8 cellular contexts compared by ENCODE assay signal in the genomic region with DNA sequence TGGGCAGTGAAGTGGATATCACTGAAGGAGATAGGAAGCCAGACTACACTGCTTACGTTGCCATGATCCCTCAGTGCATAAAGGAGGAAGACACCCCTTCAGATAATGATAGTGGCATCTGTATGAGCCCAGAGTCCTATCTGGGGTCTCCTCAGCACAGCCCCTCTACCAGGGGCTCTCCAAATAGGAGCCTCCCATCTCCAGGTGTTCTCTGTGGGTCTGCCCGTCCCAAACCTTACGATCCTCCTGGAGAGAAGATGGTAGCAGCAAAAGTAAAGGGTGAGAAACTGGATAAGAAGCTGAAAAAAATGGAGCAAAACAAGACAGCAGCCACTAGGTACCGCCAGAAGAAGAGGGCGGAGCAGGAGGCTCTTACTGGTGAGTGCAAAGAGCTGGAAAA. TPM values are rescaled to one million over a fixed set of nuclear protein-coding genes. Genes with fewer than 3 reads are reported as not detected.
DNase-seq lines count a peak whose midpoint lies in the region; ATAC-seq and TF ChIP-seq lines count a peak whose summit lies in the region.
"Not testable (repeated sequence)": the region's sequence is repeated elsewhere in the genome, so short reads cannot be mapped to it uniquely, and the experiment has no call there.

No MANE protein-coding gene starts in this region.

- H3K27me3 Mint-ChIP-seq in effector memory CD8-positive, alpha-beta T cell; nephron (ENCODE audit: low read depth); stimulated activated naive CD8-positive, alpha-beta T cell treated with anti-CD3 and anti-CD28 coated beads, Interleukin-15, Interleukin-2, amounts not matched to agents 100 ng/mL and 50 ng/mL, for 24 hours: not testable (repeated sequence)

- not testable (repeated sequence) for H2AFZ ChIP-seq in HCT116 (ENCODE audit: low read depth, low read length, poor library complexity, severe bottlenecking)

- CTCF ChIA-PET in HCT116 (lab: Charles Lee), result interaction anchor here (3.0 to 3.9 kb wide), 2 partner anchors 20 to 26 kb away, joined by 9 to 11 read pairs; a partner anchor contains a TSS

- peaks cover 46% of the 10 kb centered on the region for H3K79me2 ChIP-seq in HCT116 (ENCODE audit: insufficient read depth, low read length)

- H3K27ac Mint-ChIP-seq in activated naive CD4-positive, alpha-beta T cell treated with anti-CD3 and anti-CD28 coated beads, Interleukin-2, amount 50 U/mL, for 72 hours, result peak overlapping the region; percentile 97 to 100
- H3K27ac Mint-ChIP-seq in effector memory CD8-positive, alpha-beta T cell, result peak overlapping the region; percentile 95 to 99
- H3K27ac Mint-ChIP-seq in nephron, result peak overlapping the region; percentile 99 to 100 (median 100)
- peak overlapping the region; percentile 96 for H3K27ac Mint-ChIP-seq in stimulated activated naive CD8-positive, alpha-beta T cell treated with anti-CD3 and anti-CD28 coated beads, Interleukin-15, Interleukin-2, amounts not matched to agents 100 ng/mL and 50 ng/mL, for 24 hours

- peaks cover 17 to 40% of the 10 kb centered on the region in 2 experiments; a peak in 3 of 4 replicates for H3K36me3 ChIP-seq in HCT116 (ENCODE audit: control insufficient read depth in 1 of 2, insufficient read depth in 2 of 2, low read length in 2 of 2)
- peaks cover 76% of the 10 kb centered on the region for H3K36me3 ChIP-seq in SJSA1
- peaks cover 37% of the 10 kb centered on the region for H3K36me3 ChIP-seq in iPS-15b (ENCODE audit: control insufficient read depth, insufficient read depth, low read length)

- peak overlapping the region; percentile 99 for H3K27ac ChIP-seq in HCT116 (ENCODE audit: low read depth, low read length)
- not testable (repeated sequence) for H3K27ac ChIP-seq in SJSA1

- H3K9ac ChIP-seq in HCT116 (ENCODE audit: low read length), result peak overlapping the region; percentile 96
- peak overlapping the region; percentile 99 for H3K9ac ChIP-seq in iPS-15b (ENCODE audit: low read depth, low read length)

- peaks cover 46 to 49% of the 10 kb centered on the region in 2 donors for H3K4me1 Mint-ChIP-seq in effector memory CD8-positive, alpha-beta T cell (ENCODE audit: low read depth in 2 of 2)
- peaks cover 60% of the 10 kb centered on the region for H3K4me1 Mint-ChIP-seq in nephron
- H3K4me1 Mint-ChIP-seq in stimulated activated naive CD8-positive, alpha-beta T cell treated with anti-CD3 and anti-CD28 coated beads, Interleukin-15, Interleukin-2, amounts not matched to agents 100 ng/mL and 50 ng/mL, for 24 hours (ENCODE audit: low read depth), result peaks cover 73% of the 10 kb centered on the region

- not testable (repeated sequence) for BruUV-seq in HCT116 (replicated peaks; lab: Mats Ljungman, UMichigan)

- H3K36me3 Mint-ChIP-seq in activated naive CD4-positive, alpha-beta T cell treated with anti-CD3 and anti-CD28 coated beads, Interleukin-2, amount 50 U/mL, for 72 hours, result peaks cover 32 to 60% of the 10 kb centered on the region in 2 donors
- H3K36me3 Mint-ChIP-seq in effector memory CD8-positive, alpha-beta T cell (ENCODE audit: insufficient read depth), result peaks cover 69% of the 10 kb centered on the region
- peaks cover 47% of the 10 kb centered on the region for H3K36me3 Mint-ChIP-seq in nephron (ENCODE audit: low read depth)
- H3K36me3 Mint-ChIP-seq in stimulated activated naive CD8-positive, alpha-beta T cell treated with anti-CD3 and anti-CD28 coated beads, Interleukin-15, Interleukin-2, amounts not matched to agents 100 ng/mL and 50 ng/mL, for 24 hours (ENCODE audit: low read depth), result peaks cover 62% of the 10 kb centered on the region

- not testable (repeated sequence) for H3K9me3 ChIP-seq in HCT116 (ENCODE audit: control insufficient read depth in 1 of 2, insufficient read depth in 1 of 2, low read depth in 1 of 2, low read length in 2 of 2); SJSA1 (replicated peaks); iPS-15b (ENCODE audit: control insufficient read depth, insufficient read depth, low read length)

- TF ChIP-seq RAD21 in HCT116 (IDR thresholded peaks at IDR 0.05; ENCODE audit: low read depth), result not testable (repeated sequence)

- POLR2A ChIA-PET in HCT116 (lab: Charles Lee), result interaction anchor here (1.1 to 1.7 kb wide), 3 partner anchors 20 to 202 kb away, joined by 4 to 6 read pairs (median 5); a partner anchor contains a TSS

- not testable (repeated sequence) for H3K9me3 Mint-ChIP-seq in activated naive CD4-positive, alpha-beta T cell treated with anti-CD3 and anti-CD28 coated beads, Interleukin-2, amount 50 U/mL, for 72 hours; effector memory CD8-positive, alpha-beta T cell; nephron; stimulated activated naive CD8-positive, alpha-beta T cell treated with anti-CD3 and anti-CD28 coated beads, Interleukin-15, Interleukin-2, amounts not matched to agents 100 ng/mL and 50 ng/mL, for 24 hours

- H3K4me2 ChIP-seq in HCT116 (ENCODE audit: low read length), result peak overlapping the region; percentile 75

- H3K4me3 ChIP-seq in AG09309 (ENCODE audit: control insufficient read depth, low read depth, low read length) (peak overlapping the region; percentile 89), HCT116 (replicated peaks in 1 of 2; ENCODE audit: low read depth in 1 of 2, low read length in 2 of 2) (peak overlapping the region; percentile 85 to 92; a peak in 3 of 4 replicates), SJSA1 (peak overlapping the region; percentile 96), iPS-15b (ENCODE audit: low read depth, low read length) (peak overlapping the region; percentile 73)

- RAD21 ChIA-PET in HCT116 (lab: Charles Lee; ENCODE audit: low non-redundant PET in 1 of 2, low total read pairs in 2 of 2, uncharacterized antibody in 2 of 2, unreplicated experiment in 2 of 2), result not testable (repeated sequence)

- H3K4me3 Mint-ChIP-seq in effector memory CD8-positive, alpha-beta T cell, result peak overlapping the region; percentile 98 to 99
- peak overlapping the region; percentile 94 to 98 (median 94) for H3K4me3 Mint-ChIP-seq in nephron
- peak overlapping the region; percentile 88 for H3K4me3 Mint-ChIP-seq in stimulated activated naive CD8-positive, alpha-beta T cell treated with anti-CD3 and anti-CD28 coated beads, Interleukin-15, Interleukin-2, amounts not matched to agents 100 ng/mL and 50 ng/mL, for 24 hours

- not testable (repeated sequence) for ATAC-seq in HCT116; activated naive CD4-positive, alpha-beta T cell treated with anti-CD3 and anti-CD28 coated beads, Interleukin-2, amount 50 U/mL, for 72 hours; effector memory CD8-positive, alpha-beta T cell (replicated peaks)

- intact Hi-C loops in HCT116 (cut with micrococcal nuclease), result loop anchor here (5.0 kb wide), 1 partner anchor 205 kb away; a partner anchor contains a TSS

- peaks cover 17 to 41% of the 10 kb centered on the region in 2 experiments for H3K4me1 ChIP-seq in HCT116 (ENCODE audit: control insufficient read depth in 1 of 2, insufficient read depth in 2 of 2, low read length in 2 of 2)
- peaks cover 38% of the 10 kb centered on the region for H3K4me1 ChIP-seq in SJSA1 (replicated peaks)
- not testable (repeated sequence) for H3K4me1 ChIP-seq in iPS-15b (ENCODE audit: control insufficient read depth, insufficient read depth, low read length)

- not testable (repeated sequence) for TF ChIP-seq CTCF in AG09309 (IDR thresholded peaks at IDR 0.05; ENCODE audit: control insufficient read depth, insufficient read depth, low read depth, low read length, missing control alignments); HCT116 (IDR thresholded peaks at IDR 0.05 in 2 of 3, conservative IDR thresholded peaks at IDR 0.05 in 1 of 3; ENCODE audit: borderline replicate concordance in 1 of 3, insufficient read depth in 1 of 3, low read depth in 2 of 3, low read length in 2 of 3); nephron (IDR thresholded peaks at IDR 0.05; ENCODE audit: unreplicated experiment in 3 of 3)

- H3K9me2 ChIP-seq in HCT116 (ENCODE audit: insufficient read depth), result not testable (repeated sequence)

- not testable (repeated sequence) for H3K27me3 ChIP-seq in HCT116 (ENCODE audit: insufficient read depth, low read length); SJSA1 (replicated peaks)
- H3K27me3 ChIP-seq in iPS-15b (ENCODE audit: control insufficient read depth, insufficient read depth, low read length), result peaks cover 11% of the 10 kb centered on the region

- H4K20me1 ChIP-seq in HCT116 (ENCODE audit: insufficient read depth), result peaks cover 16% of the 10 kb centered on the region; the same call in 1 of the 2 replicates

- DNase-seq in AG09309 (ENCODE audit: low read depth); HCT116 (ENCODE audit: low read depth, low spot score); SJSA1 (ENCODE audit: low read depth in 1 of 2, low spot score in 2 of 2); activated naive CD4-positive, alpha-beta T cell treated with anti-CD3 and anti-CD28 coated beads, Interleukin-2, amount 50 U/mL, for 72 hours (ENCODE audit: low spot score in 2 of 2); effector memory CD8-positive, alpha-beta T cell: not testable (repeated sequence)

- TF ChIP-seq POLR2A in HCT116 (IDR thresholded peaks at IDR 0.05; ENCODE audit: borderline replicate concordance, extremely low read depth, insufficient read depth, insufficient read length), result not testable (repeated sequence)

RNA-seq across cellular contexts. Expression of a gene that starts 1.7 kb away (rescaled TPM):
- 608 TPM for total RNA-seq in HCT116 (2021; ENCODE audit: unreplicated experiment)
- polyA plus RNA-seq in HCT116 (2012), result 588 and 690 TPM in 2 replicates
- total RNA-seq in SJSA1 (2014; rRNA removed; shearing (Covaris generic)), result 225 and 281 TPM in 2 replicates
- 100 to 1,000 TPM; 460 to 506 TPM for total RNA-seq in activated naive CD4-positive, alpha-beta T cell treated with anti-CD3 and anti-CD28 coated beads, Interleukin-2, amount 50 U/mL, for 72 hours

RNA-seq across cellular contexts. Expression of a gene that starts 10.5 kb away (rescaled TPM):
- 80.4 TPM for total RNA-seq in HCT116 (2021; ENCODE audit: unreplicated experiment)
- 69.1 and 86.9 TPM in 2 replicates for polyA plus RNA-seq in HCT116 (2012)
- total RNA-seq in SJSA1 (2014; rRNA removed; shearing (Covaris generic)), result 177 and 263 TPM in 2 replicates
- 10 to 100 TPM; 47.6 to 64.2 TPM for total RNA-seq in activated naive CD4-positive, alpha-beta T cell treated with anti-CD3 and anti-CD28 coated beads, Interleukin-2, amount 50 U/mL, for 72 hours

RNA-seq across cellular contexts. Expression of a gene that starts 20.0 kb away (rescaled TPM):
- total RNA-seq in HCT116 (2021; ENCODE audit: unreplicated experiment), result 42.8 TPM
- 23.4 and 23.7 TPM in 2 replicates for polyA plus RNA-seq in HCT116 (2012)
- total RNA-seq in SJSA1 (2014; rRNA removed; shearing (Covaris generic)), result 20.9 and 22.9 TPM in 2 replicates
- total RNA-seq in activated naive CD4-positive, alpha-beta T cell treated with anti-CD3 and anti-CD28 coated beads, Interleukin-2, amount 50 U/mL, for 72 hours, result 10 to 100 TPM; 37.5 to 52.2 TPM

RNA-seq across cellular contexts. Expression of a gene that starts 48.5 kb away (rescaled TPM):
- total RNA-seq in HCT116 (2021; ENCODE audit: unreplicated experiment), result 0.15 TPM
- polyA plus RNA-seq in HCT116 (2012), result 0.20 TPM in 2 replicates
- 0.03 TPM in 1 of 2 replicates, not detected in the other for total RNA-seq in SJSA1 (2014; rRNA removed; shearing (Covaris generic))
- total RNA-seq in activated naive CD4-positive, alpha-beta T cell treated with anti-CD3 and anti-CD28 coated beads, Interleukin-2, amount 50 U/mL, for 72 hours, result 1 to 10 TPM in 1 of 2 donors, under 1 TPM in 1; 0.27 to 1.4 TPM
